8 cellular contexts compared by ENCODE assay signal in the genomic region with DNA sequence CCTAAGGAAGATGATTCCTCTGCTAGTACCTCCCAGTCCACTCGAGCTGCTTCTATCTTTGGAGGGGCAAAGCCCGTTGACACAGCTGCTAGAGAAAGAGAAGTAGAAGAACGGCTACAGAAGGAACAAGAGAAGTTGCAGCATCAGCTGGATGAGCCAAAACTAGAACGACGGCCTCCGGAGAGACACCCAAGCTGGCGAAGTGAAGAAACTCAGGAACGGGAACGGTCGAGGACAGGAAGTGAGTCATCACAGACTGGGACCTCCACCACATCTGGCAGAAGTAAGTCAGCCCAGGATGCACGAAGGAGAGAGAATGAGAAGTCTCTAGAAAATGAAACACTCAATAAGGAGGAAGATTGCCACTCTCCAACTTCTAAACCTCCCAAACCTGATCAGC.
A peak's percentile ranks its signal among the peaks of the same experiment; 100 is the strongest.
DNase-seq lines count a peak whose midpoint lies in the region; ATAC-seq and TF ChIP-seq lines count a peak whose summit lies in the region.
"Not testable (repeated sequence)": the region's sequence is repeated elsewhere in the genome, so short reads cannot be mapped to it uniquely, and the experiment has no call there.

No MANE protein-coding gene starts in this region.

- CTCF ChIA-PET in activated CD4-positive, alpha-beta T cell treated with anti-CD3 and anti-CD28 coated beads for 36 hours (lab: Charles Lee) = not testable (repeated sequence)

- not testable (repeated sequence) for H3K9me3 Mint-ChIP-seq in activated CD4-positive, alpha-beta T cell treated with anti-CD3 and anti-CD28 coated beads for 36 hours (ENCODE audit: low read depth); activated naive CD8-positive, alpha-beta T cell treated with anti-CD3 and anti-CD28 coated beads, Interleukin-2, amount 10 ng/mL, durations not matched to agents 7 days and 5 days; natural killer cell treated with Interleukin-12 subunit alpha and Interleukin-12 subunit beta and Interleukin-15 and Interleukin-18, amount 100 ng/mL, for 72 hours

- WGBS in stomach, 5 donors = 55 to 65% (median 60%) methylated on average over 11 of the region's 11 CpGs

- TF ChIP-seq POLR2A in stomach (IDR thresholded peaks at IDR 0.05) = not testable (repeated sequence)

- TF ChIP-seq CTCF in left ventricle myocardium inferior (IDR thresholded peaks at IDR 0.05; ENCODE audit: borderline replicate concordance); stomach (IDR thresholded peaks at IDR 0.05): not testable (repeated sequence)

- not testable (repeated sequence) for H3K4me3 ChIP-seq in left ventricle myocardium inferior, stomach

- H3K27me3 Mint-ChIP-seq in activated CD4-positive, alpha-beta T cell treated with anti-CD3 and anti-CD28 coated beads for 36 hours = peaks cover 28% of the 10 kb centered on the region
- peaks cover 55% of the 10 kb centered on the region for H3K27me3 Mint-ChIP-seq in activated naive CD8-positive, alpha-beta T cell treated with anti-CD3 and anti-CD28 coated beads, Interleukin-2, amount 10 ng/mL, durations not matched to agents 7 days and 5 days
- H3K27me3 Mint-ChIP-seq in natural killer cell treated with Interleukin-12 subunit alpha and Interleukin-12 subunit beta and Interleukin-15 and Interleukin-18, amount 100 ng/mL, for 72 hours = peaks cover 22 to 32% of the 10 kb centered on the region in 2 donors

- POLR2A ChIA-PET in activated CD4-positive, alpha-beta T cell treated with anti-CD3 and anti-CD28 coated beads for 36 hours (lab: Charles Lee); activated naive CD8-positive, alpha-beta T cell treated with anti-CD3 and anti-CD28 coated beads, Interleukin-2, amount 10 ng/mL, durations not matched to agents 7 days and 5 days (lab: Charles Lee): not testable (repeated sequence)

- peaks cover 70% of the 10 kb centered on the region for H3K27me3 ChIP-seq in left ventricle myocardium inferior (ENCODE audit: low read depth)
- not testable (repeated sequence) for H3K27me3 ChIP-seq in stomach

- H3K9me3 ChIP-seq in left ventricle myocardium inferior (replicated peaks); stomach: not testable (repeated sequence)

- peaks cover 25% of the 10 kb centered on the region for H3K4me1 Mint-ChIP-seq in activated CD4-positive, alpha-beta T cell treated with anti-CD3 and anti-CD28 coated beads for 36 hours
- peaks cover 23% of the 10 kb centered on the region for H3K4me1 Mint-ChIP-seq in activated naive CD8-positive, alpha-beta T cell treated with anti-CD3 and anti-CD28 coated beads, Interleukin-2, amount 10 ng/mL, durations not matched to agents 7 days and 5 days
- peaks cover 25 to 32% of the 10 kb centered on the region in 2 donors for H3K4me1 Mint-ChIP-seq in natural killer cell treated with Interleukin-12 subunit alpha and Interleukin-12 subunit beta and Interleukin-15 and Interleukin-18, amount 100 ng/mL, for 72 hours (ENCODE audit: low read depth in 2 of 2)

- H3K4me1 ChIP-seq in left ventricle myocardium inferior = not testable (repeated sequence)
- H3K4me1 ChIP-seq in stomach = peaks cover 21 to 36% (median 22%) of the 10 kb centered on the region in 4 donors

- H3K27ac ChIP-seq in left ventricle myocardium inferior (replicated peaks) = not testable (repeated sequence)
- peak overlapping the region in 3 of 5 donors; percentile 20 to 71 (median 31) for H3K27ac ChIP-seq in stomach

- intact Hi-C loops in activated CD4-positive, alpha-beta T cell treated with anti-CD3 and anti-CD28 coated beads for 36 hours (cut with DNase I, micrococcal nuclease); left ventricle myocardium inferior (cut with micrococcal nuclease); stomach (cut with DNase I; ENCODE audit: low total_unique reads): not testable (repeated sequence)

- H3K27ac Mint-ChIP-seq in activated CD4-positive, alpha-beta T cell treated with anti-CD3 and anti-CD28 coated beads for 36 hours; activated naive CD8-positive, alpha-beta T cell treated with anti-CD3 and anti-CD28 coated beads, Interleukin-2, amount 10 ng/mL, durations not matched to agents 7 days and 5 days: not testable (repeated sequence)
- peak overlapping the region in 1 of 2 donors; percentile 8 for H3K27ac Mint-ChIP-seq in natural killer cell treated with Interleukin-12 subunit alpha and Interleukin-12 subunit beta and Interleukin-15 and Interleukin-18, amount 100 ng/mL, for 72 hours

- DNase-seq in CD1c-positive myeloid dendritic cell (ENCODE audit: extremely low spot score) (peak; percentile 43), MV-4-11 (lab: John Stamatoyannopoulos, UW) (peak; percentile 99), RPMI8226 (peak; percentile 59), left ventricle myocardium inferior (peak; percentile 25)
- DNase-seq in activated CD4-positive, alpha-beta T cell treated with anti-CD3 and anti-CD28 coated beads for 36 hours = peak; percentile 24
- DNase-seq in activated naive CD8-positive, alpha-beta T cell treated with anti-CD3 and anti-CD28 coated beads, Interleukin-2, amount 10 ng/mL, durations not matched to agents 7 days and 5 days; natural killer cell treated with Interleukin-12 subunit alpha and Interleukin-12 subunit beta and Interleukin-15 and Interleukin-18, amount 100 ng/mL, for 72 hours (ENCODE audit: low spot score); stomach: not testable (repeated sequence)

- H3K4me3 Mint-ChIP-seq in activated CD4-positive, alpha-beta T cell treated with anti-CD3 and anti-CD28 coated beads for 36 hours = not testable (repeated sequence)
- peak overlapping the region; percentile 13 for H3K4me3 Mint-ChIP-seq in activated naive CD8-positive, alpha-beta T cell treated with anti-CD3 and anti-CD28 coated beads, Interleukin-2, amount 10 ng/mL, durations not matched to agents 7 days and 5 days
- peak overlapping the region; percentile 61 for H3K4me3 Mint-ChIP-seq in natural killer cell treated with Interleukin-12 subunit alpha and Interleukin-12 subunit beta and Interleukin-15 and Interleukin-18, amount 100 ng/mL, for 72 hours

- not testable (repeated sequence) for H3K36me3 ChIP-seq in left ventricle myocardium inferior, stomach

- H3K36me3 Mint-ChIP-seq in activated CD4-positive, alpha-beta T cell treated with anti-CD3 and anti-CD28 coated beads for 36 hours (ENCODE audit: low read depth); activated naive CD8-positive, alpha-beta T cell treated with anti-CD3 and anti-CD28 coated beads, Interleukin-2, amount 10 ng/mL, durations not matched to agents 7 days and 5 days; natural killer cell treated with Interleukin-12 subunit alpha and Interleukin-12 subunit beta and Interleukin-15 and Interleukin-18, amount 100 ng/mL, for 72 hours: not testable (repeated sequence)

- not testable (repeated sequence) for ATAC-seq in activated CD4-positive, alpha-beta T cell treated with anti-CD3 and anti-CD28 coated beads for 36 hours; activated naive CD8-positive, alpha-beta T cell treated with anti-CD3 and anti-CD28 coated beads, Interleukin-2, amount 10 ng/mL, durations not matched to agents 7 days and 5 days (ENCODE audit: low read depth); natural killer cell treated with Interleukin-12 subunit alpha and Interleukin-12 subunit beta and Interleukin-15 and Interleukin-18, amount 100 ng/mL, for 72 hours

- not testable (repeated sequence) for TF ChIP-seq EP300 in stomach (IDR thresholded peaks at IDR 0.05)
